ENCODE assay signal across 8 cellular contexts in the genomic region with DNA sequence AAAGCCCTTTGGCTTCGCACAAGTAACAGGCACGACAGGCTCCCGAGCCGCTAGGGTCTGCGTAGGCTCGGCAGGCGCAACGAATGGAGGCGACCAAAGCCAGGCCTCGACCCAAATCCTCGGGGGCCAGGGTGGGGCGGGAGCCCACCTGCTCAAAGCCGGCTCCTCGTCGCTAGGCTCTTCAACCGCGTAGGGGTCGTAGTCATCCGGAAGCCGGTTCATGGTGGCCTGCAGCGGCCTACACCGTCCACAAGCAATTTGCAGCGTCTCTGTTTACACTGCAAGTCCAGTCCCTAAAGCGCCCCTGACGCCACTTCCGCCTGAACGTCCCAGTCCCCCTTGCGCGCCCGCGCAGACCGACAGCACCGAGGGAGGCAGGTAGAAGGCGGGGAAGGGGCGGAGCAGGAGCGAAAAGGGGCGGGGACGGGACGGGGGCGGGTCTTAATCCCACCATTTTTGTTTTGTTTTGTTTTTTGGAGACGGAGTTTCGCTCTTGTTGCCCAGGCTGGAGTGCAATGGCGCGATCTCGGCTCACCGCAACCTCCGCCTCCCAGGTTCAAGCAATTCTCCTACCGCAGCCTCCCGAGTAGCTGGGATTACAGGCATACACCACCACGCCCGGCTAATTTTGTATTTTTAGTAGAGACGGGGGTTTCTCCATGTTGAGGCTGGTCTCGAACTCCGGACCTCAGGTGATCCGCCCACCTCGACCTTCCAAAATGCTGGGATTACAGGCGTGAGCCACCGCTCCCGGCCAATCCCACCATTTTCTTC. TPM values are rescaled to one million over a fixed set of nuclear protein-coding genes. Genes with fewer than 3 reads are reported as not detected.
DNase-seq lines count a peak whose midpoint lies in the region; ATAC-seq and TF ChIP-seq lines count a peak whose summit lies in the region.

A gene with protein sequence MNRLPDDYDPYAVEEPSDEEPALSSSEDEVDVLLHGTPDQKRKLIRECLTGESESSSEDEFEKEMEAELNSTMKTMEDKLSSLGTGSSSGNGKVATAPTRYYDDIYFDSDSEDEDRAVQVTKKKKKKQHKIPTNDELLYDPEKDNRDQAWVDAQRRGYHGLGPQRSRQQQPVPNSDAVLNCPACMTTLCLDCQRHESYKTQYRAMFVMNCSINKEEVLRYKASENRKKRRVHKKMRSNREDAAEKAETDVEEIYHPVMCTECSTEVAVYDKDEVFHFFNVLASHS (minus strand): TSS at position 295 of the 774 bp plus-strand sequence. CDS start 73 bp downstream, at position 222.

- 4% methylated on average over 26 of the region's 59 CpGs for WGBS in mammary epithelial cell (ENCODE audit: low coverage, missing lambda C conversion rate)

- H3K4me3 ChIP-seq in mammary epithelial cell (replicated peaks in 1 of 3; ENCODE audit: insufficient read depth in 1 of 3, low read depth in 2 of 3, low read length in 3 of 3) = peak within 1 kb of the TSS; percentile 76 to 100 (median 97)

- no TSS peak for BruUV-seq in mammary epithelial cell (replicated peaks; lab: Mats Ljungman, UMichigan)

- intact Hi-C loops in T-helper 1 cell treated with Interleukin-12 subunit alpha and Interleukin-12 subunit beta and Interleukin-4 antibody, amounts not matched to agents 30 ng/mL and 1 ng/mL, for 36 hours (cut with micrococcal nuclease) = loop anchor here (5.0 to 10.0 kb wide), 10 partner anchors 77 to 1783 kb away; a partner anchor contains a TSS
- intact Hi-C loops in mammary epithelial cell (cut with micrococcal nuclease) = loop anchor here (5.0 kb wide), 2 partner anchors 77 to 207 kb away; a partner anchor contains a TSS

- H3K27me3 ChIP-seq in mammary epithelial cell (ENCODE audit: insufficient read depth, low read length) = no peaks in the 10 kb centered on the region

- no peaks in the 10 kb centered on the region for H3K9me3 ChIP-seq in mammary epithelial cell (replicated peaks; ENCODE audit: insufficient read depth, low read length)

- H3K79me2 ChIP-seq in mammary epithelial cell (ENCODE audit: insufficient read depth, low read length) = peaks cover 30% of the 10 kb centered on the region

- in situ Hi-C loops in mammary epithelial cell (cut with MboI; ENCODE audit: low sequenced_read_pairs in 2 of 2) = no loop called here

- peak within 1 kb of the TSS; percentile 99 for H3K9ac ChIP-seq in mammary epithelial cell (ENCODE audit: insufficient read depth, low read length)

- DNase-seq in mammary epithelial cell (peak; percentile 96), islet precursor cell (peak; percentile 99), cerebellar nuclear complex (lab: John Stamatoyannopoulos, UW) (no peak), DMS53 treated with DMSO at 0.1 percent for 48 hours (lab: John Stamatoyannopoulos, UW; ENCODE audit: unreplicated experiment) (no peak)
- peak; percentile 94 for DNase-seq in stimulated activated CD4-positive, alpha-beta T cell treated with anti-CD3 and anti-CD28 coated beads, Interleukin-15, amount 100 ng/mL, for 48 hours (ENCODE audit: low read depth in 2 of 2)

- H2AFZ ChIP-seq in mammary epithelial cell (ENCODE audit: low read depth, low read length) = peak within 1 kb of the TSS; percentile 97

- H4K20me1 ChIP-seq in mammary epithelial cell (ENCODE audit: insufficient read depth, low read length) = no peaks in the 10 kb centered on the region

- dilution Hi-C loops in mammary epithelial cell (cut with HindIII; ENCODE audit: low sequenced_read_pairs) = loop anchor here (10.0 kb wide), 2 partner anchors 75 to 165 kb away; a partner anchor contains a TSS

- ATAC-seq in GM18861 (IDR thresholded peaks at IDR 0.05; ENCODE audit: unreplicated experiment) = peak; percentile 99
- peak; percentile 100 for ATAC-seq in HG03066 (IDR thresholded peaks at IDR 0.05; ENCODE audit: low read depth, unreplicated experiment)

- H3K4me1 ChIP-seq in mammary epithelial cell (ENCODE audit: insufficient read depth, low read length) = peaks cover 14% of the 10 kb centered on the region

- H3K27ac ChIP-seq in mammary epithelial cell (ENCODE audit: insufficient read depth, low read depth, low read length) = peak within 1 kb of the TSS; percentile 99

- CTCF ChIA-PET in mammary epithelial cell (lab: Charles Lee; ENCODE audit: low non-redundant PET) = no interaction called here

- peak within 1 kb of the TSS; percentile 95 for H3K4me2 ChIP-seq in mammary epithelial cell (ENCODE audit: insufficient read depth, low read depth, low read length)

- no peaks in the 10 kb centered on the region for H3K36me3 ChIP-seq in mammary epithelial cell (ENCODE audit: insufficient read depth, low read length)

- no peak for TF ChIP-seq CTCF in mammary epithelial cell (conservative IDR thresholded peaks at IDR 0.05 in 1 of 2, IDR thresholded peaks at IDR 0.05 in 1 of 2; ENCODE audit: extremely low read depth in 1 of 2, insufficient read depth in 1 of 2, low read depth in 1 of 2, low read length in 2 of 2)

RNA-seq across cellular contexts. Expression of the gene that starts here (rescaled TPM):
- 34.8 and 35.1 TPM in 2 replicates for total RNA-seq in T-helper 1 cell treated with Interleukin-12 subunit alpha and Interleukin-12 subunit beta and Interleukin-4 antibody, amounts not matched to agents 30 ng/mL and 1 ng/mL, for 36 hours
- 10 to 100 TPM; 26.7 to 30.7 TPM for total RNA-seq in mammary epithelial cell
- polyA plus RNA-seq in mammary epithelial cell = 18.9 TPM
- 9.6 TPM for polyA minus RNA-seq in mammary epithelial cell

Comparison
In these comparisons a context has a peak if more than half of its experiments do, and no peak if none do; other contexts are left out.
1. DNase-seq: peak in mammary epithelial cell (single experiment), islet precursor cell (single experiment) and stimulated activated CD4-positive, alpha-beta T cell treated with anti-CD3 and anti-CD28 coated beads, Interleukin-15, amount 100 ng/mL, for 48 hours (2 of 2); none in cerebellar nuclear complex (0 of 2) and DMS53 treated with DMSO at 0.1 percent for 48 hours (single experiment).